Comparison of ENCODE assay signal across 8 cellular contexts in the genomic region with DNA sequence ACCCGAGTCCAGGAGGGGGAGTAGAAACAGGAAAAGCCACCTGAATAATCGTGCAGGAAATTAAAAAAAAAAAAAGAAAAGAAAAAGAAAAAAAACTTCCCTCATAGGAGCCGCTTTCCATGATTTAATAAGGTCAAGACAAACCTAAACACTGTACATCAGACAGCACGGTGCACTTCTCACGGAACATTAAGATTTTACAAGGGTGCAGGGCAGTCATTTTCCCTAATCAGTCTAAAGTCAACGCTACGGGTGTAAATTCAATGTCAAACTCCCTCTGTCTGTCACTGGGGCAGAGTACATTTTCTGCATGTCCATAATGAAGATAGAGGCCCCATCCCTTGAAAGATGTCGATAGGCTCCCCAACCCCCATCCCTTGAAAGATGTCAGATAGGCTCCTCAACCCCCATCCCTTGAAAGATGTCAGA.
DNase-seq lines count a peak whose midpoint lies in the region; ATAC-seq and TF ChIP-seq lines count a peak whose summit lies in the region.

No MANE protein-coding gene starts in this region.

- TF ChIP-seq EP300 in gastroesophageal sphincter (IDR thresholded peaks at IDR 0.05): no peak

- 2 to 3% methylated on average over 5 to 7 of the region's 8 CpGs for WGBS in gastroesophageal sphincter (ENCODE audit: low coverage in 1 of 2), 2 donors

- TF ChIP-seq CTCF in GM20000 (IDR thresholded peaks at IDR 0.05; ENCODE audit: extremely low read depth, missing control alignments): no peak
- TF ChIP-seq CTCF in VCaP (conservative IDR thresholded peaks at IDR 0.05): no peak
- TF ChIP-seq CTCF in gastroesophageal sphincter (IDR thresholded peaks at IDR 0.05): no peak

- H3K27ac ChIP-seq in VCaP: peak overlapping the region; percentile 60
- H3K27ac ChIP-seq in gastroesophageal sphincter: peak overlapping the region; percentile 15 to 89 (median 74)
- no peak overlapping the region for H3K27ac ChIP-seq in rectal smooth muscle tissue (ENCODE audit: low read depth, low read length)

- H3K36me3 ChIP-seq in gastroesophageal sphincter (no peaks in the 10 kb centered on the region), rectal smooth muscle tissue (ENCODE audit: control insufficient read depth, insufficient read depth, low read length) (no peaks in the 10 kb centered on the region)

- no peaks in the 10 kb centered on the region for H3K9me3 ChIP-seq in gastroesophageal sphincter

- H3K4me3 ChIP-seq in gastroesophageal sphincter (peak overlapping the region; percentile 48 to 59), rectal smooth muscle tissue (ENCODE audit: low read length) (peak overlapping the region; percentile 84)

- no peak overlapping the region for H3K9ac ChIP-seq in rectal smooth muscle tissue (ENCODE audit: low read length)

- H3K27me3 ChIP-seq in gastroesophageal sphincter (no peaks in the 10 kb centered on the region), rectal smooth muscle tissue (ENCODE audit: control insufficient read depth, insufficient read depth, low read length) (no peaks in the 10 kb centered on the region)

- H3K4me1 ChIP-seq in gastroesophageal sphincter: peaks cover 0 to 39% (median 0%) of the 10 kb centered on the region in 3 donors
- peaks cover 2% of the 10 kb centered on the region for H3K4me1 ChIP-seq in rectal smooth muscle tissue (ENCODE audit: control insufficient read depth, insufficient read depth, low read length)

- DNase-seq in GM20000 (ENCODE audit: low spot score) (peak; percentile 20), hippocampal formation (lab: John Stamatoyannopoulos, UW) (no peak), KG1 (lab: John Stamatoyannopoulos, UW) (no peak)

- no peak for TF ChIP-seq POLR2A in gastroesophageal sphincter (IDR thresholded peaks at IDR 0.05)

- no peak for ATAC-seq in gastroesophageal sphincter
- ATAC-seq in GM19324 (IDR thresholded peaks at IDR 0.05; ENCODE audit: low FRiP score, unreplicated experiment): no peak
- ATAC-seq in GM21526 (IDR thresholded peaks at IDR 0.05; ENCODE audit: low FRiP score, unreplicated experiment): no peak
